8 cellular contexts compared by ENCODE assay signal in genomic region chr19:54115071-54116063, GRCh38. TPM values are rescaled to one million over a fixed set of nuclear protein-coding genes. Genes with fewer than 3 reads are reported as not detected.
DNase-seq lines count a peak whose midpoint lies in the region; ATAC-seq lines count a peak whose summit lies in the region.

A gene with protein sequence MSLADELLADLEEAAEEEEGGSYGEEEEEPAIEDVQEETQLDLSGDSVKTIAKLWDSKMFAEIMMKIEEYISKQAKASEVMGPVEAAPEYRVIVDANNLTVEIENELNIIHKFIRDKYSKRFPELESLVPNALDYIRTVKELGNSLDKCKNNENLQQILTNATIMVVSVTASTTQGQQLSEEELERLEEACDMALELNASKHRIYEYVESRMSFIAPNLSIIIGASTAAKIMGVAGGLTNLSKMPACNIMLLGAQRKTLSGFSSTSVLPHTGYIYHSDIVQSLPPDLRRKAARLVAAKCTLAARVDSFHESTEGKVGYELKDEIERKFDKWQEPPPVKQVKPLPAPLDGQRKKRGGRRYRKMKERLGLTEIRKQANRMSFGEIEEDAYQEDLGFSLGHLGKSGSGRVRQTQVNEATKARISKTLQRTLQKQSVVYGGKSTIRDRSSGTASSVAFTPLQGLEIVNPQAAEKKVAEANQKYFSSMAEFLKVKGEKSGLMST (plus strand): TSS chr19:54115754. CDS start chr19:54118279, 2,525 bp downstream.
Gene TFPT, minus strand, starts transcription at chr19:54115657. Its CDS starts 388 bp downstream, at chr19:54115269.

- peaks cover 28% of the 10 kb centered on the region for H3K4me1 ChIP-seq in CD8-positive, alpha-beta memory T cell (ENCODE audit: insufficient read depth, low read length)
- peaks cover 12% of the 10 kb centered on the region for H3K4me1 ChIP-seq in effector memory CD4-positive, alpha-beta T cell (ENCODE audit: control insufficient read depth, insufficient read depth, low read length, poor library complexity, severe bottlenecking)

- H3K9me3 Mint-ChIP-seq in CD8-positive, alpha-beta memory T cell, result peaks cover 0 to 1% (median 0%) of the 10 kb centered on the region in 5 donors

- peak within 1 kb of the TSS; percentile 72 to 99 (median 92) for H3K27ac Mint-ChIP-seq in CD8-positive, alpha-beta memory T cell

- H3K36me3 ChIP-seq in CD8-positive, alpha-beta memory T cell (ENCODE audit: insufficient read depth, low read length), result peaks cover 17% of the 10 kb centered on the region
- H3K36me3 ChIP-seq in effector memory CD4-positive, alpha-beta T cell (ENCODE audit: control insufficient read depth, insufficient read depth, low read length), result peaks cover 22% of the 10 kb centered on the region

- H3K27me3 Mint-ChIP-seq in CD8-positive, alpha-beta memory T cell, result peaks cover 0 to 2% of the 10 kb centered on the region in 2 donors

- no peaks in the 10 kb centered on the region for H3K9me3 ChIP-seq in CD8-positive, alpha-beta memory T cell (ENCODE audit: low read length)
- H3K9me3 ChIP-seq in effector memory CD4-positive, alpha-beta T cell (ENCODE audit: control insufficient read depth, low read length), result no peaks in the 10 kb centered on the region

- CTCF ChIA-PET in CD8-positive, alpha-beta memory T cell (lab: Charles Lee), result interaction anchor here (1.4 to 2.1 kb wide), 3 partner anchors 8 to 44 kb away, joined by 4 to 7 read pairs (median 5); partner anchors contain the start of genes CNOT3 and LENG1

- peak within 1 kb of the TSS; percentile 97 for H3K4me3 ChIP-seq in CD8-positive, alpha-beta memory T cell (ENCODE audit: low read length)
- peak within 1 kb of the TSS; percentile 78 for H3K4me3 ChIP-seq in effector memory CD4-positive, alpha-beta T cell (ENCODE audit: insufficient read depth, low read depth, low read length, poor library complexity, severe bottlenecking)

- H3K36me3 Mint-ChIP-seq in CD8-positive, alpha-beta memory T cell, result peaks cover 0 to 47% (median 8%) of the 10 kb centered on the region in 3 donors

- ATAC-seq in GM19468 (IDR thresholded peaks at IDR 0.05; ENCODE audit: extremely low read depth, unreplicated experiment), result peak; percentile 50

- peak within 1 kb of the TSS; percentile 85 to 96 (median 93) for H3K4me3 Mint-ChIP-seq in CD8-positive, alpha-beta memory T cell

- POLR2A ChIA-PET in CD8-positive, alpha-beta memory T cell (lab: Charles Lee), result interaction anchor here (0.8 to 2.7 kb wide), 10 partner anchors 10 to 248 kb away, joined by 3 to 36 read pairs (median 6); partner anchors contain the start of genes CNOT3, LENG1, MBOAT7 and MYADM

- peak within 1 kb of the TSS; percentile 80 for H3K27ac ChIP-seq in CD8-positive, alpha-beta memory T cell (ENCODE audit: low read depth, low read length)
- H3K27ac ChIP-seq in effector memory CD4-positive, alpha-beta T cell (ENCODE audit: insufficient read depth, low read length, poor library complexity, severe bottlenecking), result peak within 1 kb of the TSS; percentile 83

- DNase-seq in CD8-positive, alpha-beta memory T cell, result peak; percentile 90 to 98 (median 96)
- DNase-seq in HS-5 (ENCODE audit: low read depth), result peak; percentile 96
- peak; percentile 91 for DNase-seq in NK-92 treated with Interleukin-12 subunit alpha and Interleukin-12 subunit beta, amount 100 ng/mL, for 24 hours (lab: John Stamatoyannopoulos, UW)
- peak; percentile 98 for DNase-seq in activated CD8-positive, alpha-beta memory T cell treated with anti-CD3 and anti-CD28 coated beads for 24 hours
- peak; percentile 89 to 95 (median 92) for DNase-seq in effector memory CD4-positive, alpha-beta T cell
- peak; percentile 98 to 99 for DNase-seq in lung microvascular endothelial cell (ENCODE audit: low read depth in 2 of 2)
- peak; percentile 94 to 96 (median 95) for DNase-seq in stimulated activated CD4-positive, alpha-beta T cell treated with anti-CD3 and anti-CD28 coated beads, TNF-alpha, amount 100 ng/mL, for 48 hours (ENCODE audit: low read depth in 3 of 3)

- no peaks in the 10 kb centered on the region for H3K27me3 ChIP-seq in CD8-positive, alpha-beta memory T cell (ENCODE audit: insufficient read depth, low read length, poor library complexity, severe bottlenecking)
- no peaks in the 10 kb centered on the region for H3K27me3 ChIP-seq in effector memory CD4-positive, alpha-beta T cell (replicated peaks; ENCODE audit: control insufficient read depth, insufficient read depth, low read length, poor library complexity, severe bottlenecking)

- H3K4me1 Mint-ChIP-seq in CD8-positive, alpha-beta memory T cell, result peaks cover 37 to 50% (median 43%) of the 10 kb centered on the region in 3 donors

RNA-seq across cellular contexts. Expression of the first gene that starts in this region (rescaled TPM):
- total RNA-seq in CD8-positive, alpha-beta memory T cell, result 100 to 1,000 TPM; 123 to 132 TPM
- polyA plus RNA-seq in CD8-positive, alpha-beta memory T cell, result 88.9 TPM
- 48.6 and 51.9 TPM in 2 replicates for total RNA-seq in lung microvascular endothelial cell

RNA-seq across cellular contexts. Expression of gene TFPT, which starts in this region (rescaled TPM):
- total RNA-seq in CD8-positive, alpha-beta memory T cell, result 10 to 100 TPM; 32.9 to 33.1 TPM
- 25.0 TPM for polyA plus RNA-seq in CD8-positive, alpha-beta memory T cell
- total RNA-seq in lung microvascular endothelial cell, result 20.5 and 27.4 TPM in 2 replicates

Comparison
In these comparisons a context has a peak if more than half of its experiments do, and no peak if none do; other contexts are left out.
1. Peak in every context shown above with its lines: DNase-seq, ATAC-seq, H3K4me3 ChIP-seq and H3K27ac ChIP-seq.